ENCODE assay signal across 8 cellular contexts in genomic region chr3:46979958-46980497, GRCh38. TPM values are rescaled to one million over a fixed set of nuclear protein-coding genes. Genes with fewer than 3 reads are reported as not detected.
DNase-seq lines count a peak whose midpoint lies in the region; ATAC-seq and TF ChIP-seq lines count a peak whose summit lies in the region.

No MANE protein-coding gene starts in this region.

- peak overlapping the region; percentile 61 to 97 (median 95) for H3K27ac Mint-ChIP-seq in CD8-positive, alpha-beta memory T cell
- H3K27ac Mint-ChIP-seq in neural crest cell (ENCODE audit: unreplicated experiment), result no peak overlapping the region

- H3K27ac ChIP-seq in CD8-positive, alpha-beta memory T cell (ENCODE audit: low read depth, low read length), result peak overlapping the region; percentile 82
- peak overlapping the region; percentile 77 for H3K27ac ChIP-seq in OCI-LY7 (ENCODE audit: low read depth, low read length, poor library complexity, severe bottlenecking)

- CTCF ChIA-PET in CD8-positive, alpha-beta memory T cell (lab: Charles Lee), result interaction anchor here (0.9 to 2.4 kb wide), 8 partner anchors 12 to 84 kb away, joined by 3 to 7 read pairs (median 4); no protein-coding TSS in a partner anchor
- CTCF ChIA-PET in OCI-LY7 (lab: Charles Lee; ENCODE audit: unreplicated experiment), result interaction anchor here (0.6 to 1.5 kb wide), 3 partner anchors 27 to 56 kb away, joined by 3 to 6 read pairs (median 5); no protein-coding TSS in a partner anchor

- no peak overlapping the region for H2AFZ ChIP-seq in OCI-LY7 (ENCODE audit: low read length)

- H3K4me3 ChIP-seq in CD8-positive, alpha-beta memory T cell (ENCODE audit: low read length), result peak overlapping the region; percentile 85
- peak overlapping the region; percentile 96 for H3K4me3 ChIP-seq in OCI-LY7 (ENCODE audit: low read depth, low read length, poor library complexity, severe bottlenecking)
- H3K4me3 ChIP-seq in epithelial cell of esophagus (ENCODE audit: low read length), result peak overlapping the region; percentile 85

- H3K36me3 ChIP-seq in CD8-positive, alpha-beta memory T cell (ENCODE audit: insufficient read depth, low read length), result no peaks in the 10 kb centered on the region
- peaks cover 10% of the 10 kb centered on the region for H3K36me3 ChIP-seq in OCI-LY7 (ENCODE audit: insufficient read depth, low read length)

- H3K36me3 Mint-ChIP-seq in CD8-positive, alpha-beta memory T cell, result peaks cover 0 to 17% (median 0%) of the 10 kb centered on the region in 3 donors
- H3K36me3 Mint-ChIP-seq in neural crest cell (ENCODE audit: low read depth), result peaks cover 2% of the 10 kb centered on the region

- H3K9me3 Mint-ChIP-seq in CD8-positive, alpha-beta memory T cell, result no peaks in the 10 kb centered on the region
- H3K9me3 Mint-ChIP-seq in neural crest cell, result no peaks in the 10 kb centered on the region

- no peaks in the 10 kb centered on the region for H3K9me2 ChIP-seq in OCI-LY7 (ENCODE audit: insufficient read depth, low read length)

- peak overlapping the region; percentile 90 for H3K4me2 ChIP-seq in OCI-LY7 (ENCODE audit: low read length)

- H3K4me1 ChIP-seq in CD8-positive, alpha-beta memory T cell (ENCODE audit: insufficient read depth, low read length), result peaks cover 66% of the 10 kb centered on the region
- H3K4me1 ChIP-seq in OCI-LY7 (ENCODE audit: insufficient read depth, low read length, poor library complexity, severe bottlenecking), result peaks cover 65% of the 10 kb centered on the region

- H3K27me3 ChIP-seq in CD8-positive, alpha-beta memory T cell (ENCODE audit: insufficient read depth, low read length, poor library complexity, severe bottlenecking), result no peaks in the 10 kb centered on the region

- POLR2A ChIA-PET in CD8-positive, alpha-beta memory T cell (lab: Charles Lee), result interaction anchor here (0.9 to 2.2 kb wide), 9 partner anchors 8 to 61 kb away, joined by 3 to 16 read pairs (median 5); no protein-coding TSS in a partner anchor
- POLR2A ChIA-PET in OCI-LY7 (lab: Charles Lee), result interaction anchor here (0.9 to 5.6 kb wide), 7 partner anchors 10 to 53 kb away, joined by 3 to 39 read pairs (median 4); no protein-coding TSS in a partner anchor

- H3K9me3 ChIP-seq in CD8-positive, alpha-beta memory T cell (ENCODE audit: low read length), result no peaks in the 10 kb centered on the region
- no peaks in the 10 kb centered on the region for H3K9me3 ChIP-seq in OCI-LY7 (ENCODE audit: low read length)

- peaks cover 58% of the 10 kb centered on the region for H3K79me2 ChIP-seq in OCI-LY7 (ENCODE audit: insufficient read depth, low read depth, low read length)

- intact Hi-C loops in OCI-LY7 (cut with micrococcal nuclease; ENCODE audit: unreplicated experiment), result loop anchor here (2.0 kb wide), 1 partner anchor 53 kb away; no protein-coding TSS in a partner anchor

- no peak for DNase-seq in CD8-positive, alpha-beta memory T cell
- DNase-seq in OCI-LY7 (ENCODE audit: low spot score) (no peak), epithelial cell of esophagus (ENCODE audit: low read depth) (no peak), neural crest cell (ENCODE audit: low read depth, low spot score) (no peak), NCI-H524 treated with DMSO at 0.1 percent for 48 hours (lab: John Stamatoyannopoulos, UW) (no peak), GM10266 (ENCODE audit: extremely low spot score) (no peak), dermis blood vessel endothelial cell (no peak)

- peak overlapping the region; percentile 83 to 97 (median 90) for H3K4me3 Mint-ChIP-seq in CD8-positive, alpha-beta memory T cell
- H3K4me3 Mint-ChIP-seq in neural crest cell, result peak overlapping the region; percentile 83

- no peaks in the 10 kb centered on the region for H4K20me1 ChIP-seq in OCI-LY7 (ENCODE audit: insufficient read depth, low read length)

- TSS peak; percentile 46 for BruUV-seq in OCI-LY7 (replicated peaks; lab: Mats Ljungman, UMichigan)

- peak; percentile 2 for ATAC-seq in GM21786 (IDR thresholded peaks at IDR 0.05; ENCODE audit: unreplicated experiment)

- TF ChIP-seq CTCF in OCI-LY7 (conservative IDR thresholded peaks at IDR 0.05; ENCODE audit: low read length), result no peak
- no peak for TF ChIP-seq CTCF in epithelial cell of esophagus (IDR thresholded peaks at IDR 0.05; ENCODE audit: insufficient read depth, low read depth, low read length, missing control alignments)
- no peak for TF ChIP-seq CTCF in neural crest cell (conservative IDR thresholded peaks at IDR 0.05)
- TF ChIP-seq CTCF in GM10266 (IDR thresholded peaks at IDR 0.05; ENCODE audit: control insufficient read depth, insufficient read depth, low read depth, missing control alignments), result no peak

- peaks cover 57 to 78% (median 68%) of the 10 kb centered on the region in 3 donors for H3K4me1 Mint-ChIP-seq in CD8-positive, alpha-beta memory T cell
- H3K4me1 Mint-ChIP-seq in neural crest cell, result peaks cover 29% of the 10 kb centered on the region

- H3K27me3 Mint-ChIP-seq in CD8-positive, alpha-beta memory T cell, result peaks cover 0 to 2% of the 10 kb centered on the region in 2 donors
- no peaks in the 10 kb centered on the region for H3K27me3 Mint-ChIP-seq in neural crest cell (ENCODE audit: low read depth)

RNA-seq across cellular contexts. Expression of gene NBEAL2, which starts 0.6 kb away (rescaled TPM):
- 10 to 100 TPM; 76.2 to 83.5 TPM for total RNA-seq in CD8-positive, alpha-beta memory T cell
- 12.8 TPM for polyA plus RNA-seq in CD8-positive, alpha-beta memory T cell
- 53.3 and 74.9 TPM in 2 replicates for total RNA-seq in OCI-LY7 (2014; rRNA removed; shearing (Covaris generic))
- total RNA-seq in OCI-LY7 (2022) (129 and 149 TPM in 2 replicates), neural crest cell (24.6 and 25.2 TPM in 2 replicates), dermis blood vessel endothelial cell (30.6 and 52.2 TPM in 2 replicates)

RNA-seq across cellular contexts. Expression of gene CCDC12, which starts 3.5 kb away (rescaled TPM):
- total RNA-seq in CD8-positive, alpha-beta memory T cell, result 10 to 100 TPM; 56.4 to 59.8 TPM
- 114 TPM for polyA plus RNA-seq in CD8-positive, alpha-beta memory T cell
- total RNA-seq in OCI-LY7 (2014; rRNA removed; shearing (Covaris generic)), result 74.9 and 102 TPM in 2 replicates
- total RNA-seq in OCI-LY7 (2022) (107 and 116 TPM in 2 replicates), neural crest cell (53.2 and 54.3 TPM in 2 replicates), dermis blood vessel endothelial cell (22.7 and 44.6 TPM in 2 replicates)
